In genomic region chr9:20314981-20315380, GRCh38 we compare ENCODE assay signal across 17 cellular contexts.
DNase-seq lines count a peak whose midpoint lies in the region; ATAC-seq and TF ChIP-seq lines count a peak whose summit lies in the region.
"Had no signal": no experiment of that assay in that cellular context is flagged by ENCODE, and none has a peak within 500 bp of the region (broad histone marks: within the 10 kb centered on the region; RNA-seq: fewer than 3 reads in every experiment).

No MANE protein-coding gene starts in this region.

- no peaks in the 10 kb centered on the region for H3K36me3 ChIP-seq in CD8-positive, alpha-beta memory T cell (ENCODE audit: insufficient read depth, low read length)
- H3K36me3 ChIP-seq: ascending aorta, heart left ventricle, lower lobe of right lung had no signal

- H3K4me1 Mint-ChIP-seq in CD8-positive, alpha-beta memory T cell, result peaks cover 19 to 44% (median 42%) of the 10 kb centered on the region in 3 donors
- peaks cover 47% of the 10 kb centered on the region for H3K4me1 Mint-ChIP-seq in activated naive CD8-positive, alpha-beta T cell treated with anti-CD3 and anti-CD28 coated beads for 36 hours
- H3K4me1 Mint-ChIP-seq in osteocyte (ENCODE audit: unreplicated experiment), result peaks cover 34% of the 10 kb centered on the region
- H3K4me1 Mint-ChIP-seq: activated B cell treated with CpG ODN at 0.5 μM for 24 hours had no signal

- H3K27me3 ChIP-seq in CD8-positive, alpha-beta memory T cell (ENCODE audit: insufficient read depth, low read length, poor library complexity, severe bottlenecking), result no peaks in the 10 kb centered on the region
- H3K27me3 ChIP-seq: ascending aorta, heart left ventricle had no signal

- peaks cover 44% of the 10 kb centered on the region for H3K4me1 ChIP-seq in CD8-positive, alpha-beta memory T cell (ENCODE audit: insufficient read depth, low read length)
- H3K4me1 ChIP-seq: ascending aorta, lower lobe of right lung had no signal

- H3K27ac ChIP-seq in CD8-positive, alpha-beta memory T cell (ENCODE audit: low read depth, low read length), result no peak overlapping the region
- H3K27ac ChIP-seq in RWPE1, result peak overlapping the region; percentile 80
- H3K27ac ChIP-seq: ascending aorta, heart left ventricle, lower lobe of right lung had no signal

- H3K4me3 Mint-ChIP-seq in CD8-positive, alpha-beta memory T cell, result peak overlapping the region in 3 of 7 donors; percentile 0 to 39 (median 4)
- no peak overlapping the region for H3K4me3 Mint-ChIP-seq in activated naive CD8-positive, alpha-beta T cell treated with anti-CD3 and anti-CD28 coated beads for 36 hours
- no peak overlapping the region for H3K4me3 Mint-ChIP-seq in osteocyte (ENCODE audit: unreplicated experiment)
- H3K4me3 Mint-ChIP-seq: activated B cell treated with CpG ODN at 0.5 μM for 24 hours; activated T-cell treated with anti-CD3 and anti-CD28 coated beads, Interleukin-2, amount 50 U/mL, for 4 hours; endodermal cell had no signal

- no peaks in the 10 kb centered on the region for H3K9me3 ChIP-seq in CD8-positive, alpha-beta memory T cell (ENCODE audit: low read length)
- H3K9me3 ChIP-seq: ascending aorta, heart left ventricle, lower lobe of right lung had no signal

- peak overlapping the region; percentile 4 for H3K4me3 ChIP-seq in CD8-positive, alpha-beta memory T cell (ENCODE audit: low read length)
- H3K4me3 ChIP-seq: ascending aorta, heart left ventricle, lower lobe of right lung had no signal

- H3K27me3 Mint-ChIP-seq in CD8-positive, alpha-beta memory T cell, result no peaks in the 10 kb centered on the region
- no peaks in the 10 kb centered on the region for H3K27me3 Mint-ChIP-seq in activated naive CD8-positive, alpha-beta T cell treated with anti-CD3 and anti-CD28 coated beads for 36 hours
- H3K27me3 Mint-ChIP-seq in osteocyte (ENCODE audit: unreplicated experiment), result no peaks in the 10 kb centered on the region
- H3K27me3 Mint-ChIP-seq: activated B cell treated with CpG ODN at 0.5 μM for 24 hours had no signal

- CTCF ChIA-PET in CD8-positive, alpha-beta memory T cell (lab: Charles Lee), result no interaction called here
- CTCF ChIA-PET in RWPE1 (lab: Yijun Ruan, JAX), result no interaction called here

- POLR2A ChIA-PET in CD8-positive, alpha-beta memory T cell (lab: Charles Lee), result no interaction called here
- POLR2A ChIA-PET in RWPE1 (lab: Yijun Ruan, JAX; ENCODE audit: low non-redundant PET), result no interaction called here

- no peaks in the 10 kb centered on the region for H3K9me3 Mint-ChIP-seq in CD8-positive, alpha-beta memory T cell
- H3K9me3 Mint-ChIP-seq in activated naive CD8-positive, alpha-beta T cell treated with anti-CD3 and anti-CD28 coated beads for 36 hours, result peaks cover 8% of the 10 kb centered on the region
- H3K9me3 Mint-ChIP-seq in osteocyte (ENCODE audit: unreplicated experiment), result no peaks in the 10 kb centered on the region
- H3K9me3 Mint-ChIP-seq: activated B cell treated with CpG ODN at 0.5 μM for 24 hours, endodermal cell had no signal

- H3K27ac Mint-ChIP-seq in CD8-positive, alpha-beta memory T cell, result peak overlapping the region; percentile 0 to 89 (median 41)
- peak overlapping the region; percentile 95 for H3K27ac Mint-ChIP-seq in activated naive CD8-positive, alpha-beta T cell treated with anti-CD3 and anti-CD28 coated beads for 36 hours
- H3K27ac Mint-ChIP-seq in osteocyte (ENCODE audit: unreplicated experiment), result no peak overlapping the region
- H3K27ac Mint-ChIP-seq: activated B cell treated with CpG ODN at 0.5 μM for 24 hours, endodermal cell had no signal

- peaks cover 0 to 2% (median 0%) of the 10 kb centered on the region in 3 donors for H3K36me3 Mint-ChIP-seq in CD8-positive, alpha-beta memory T cell
- peaks cover 8% of the 10 kb centered on the region for H3K36me3 Mint-ChIP-seq in activated naive CD8-positive, alpha-beta T cell treated with anti-CD3 and anti-CD28 coated beads for 36 hours
- H3K36me3 Mint-ChIP-seq in osteocyte (ENCODE audit: unreplicated experiment), result no peaks in the 10 kb centered on the region

- DNase-seq in CD8-positive, alpha-beta memory T cell, result peak in 2 of 5 donors; percentile 39 to 76
- DNase-seq in RWPE1 (ENCODE audit: low spot score) (no peak), osteocyte (ENCODE audit: extremely low spot score, unreplicated experiment) (peak; percentile 2), AG08395 (ENCODE audit: low spot score) (no peak), 8988T (no peak)
- no peak for DNase-seq in activated naive CD8-positive, alpha-beta T cell treated with anti-CD3 and anti-CD28 coated beads for 36 hours
- DNase-seq: activated B cell treated with CpG ODN at 0.5 μM for 24 hours; activated T-cell treated with anti-CD3 and anti-CD28 coated beads, Interleukin-2, amount 50 U/mL, for 4 hours; endodermal cell; heart left ventricle; lower lobe of right lung; NCI-H1105 treated with DMSO at 0.1 percent for 48 hours; NCI-H2107; NCI-H69; SIG-M5 had no signal

- TF ChIP-seq CTCF in RWPE1 (conservative IDR thresholded peaks at IDR 0.05; ENCODE audit: low read depth) (no peak), osteocyte (IDR thresholded peaks at IDR 0.05) (no peak)

- ATAC-seq in HG03196 (IDR thresholded peaks at IDR 0.05; ENCODE audit: unreplicated experiment), result no peak
- ATAC-seq: heart left ventricle, lower lobe of right lung had no signal
